In the genomic region with DNA sequence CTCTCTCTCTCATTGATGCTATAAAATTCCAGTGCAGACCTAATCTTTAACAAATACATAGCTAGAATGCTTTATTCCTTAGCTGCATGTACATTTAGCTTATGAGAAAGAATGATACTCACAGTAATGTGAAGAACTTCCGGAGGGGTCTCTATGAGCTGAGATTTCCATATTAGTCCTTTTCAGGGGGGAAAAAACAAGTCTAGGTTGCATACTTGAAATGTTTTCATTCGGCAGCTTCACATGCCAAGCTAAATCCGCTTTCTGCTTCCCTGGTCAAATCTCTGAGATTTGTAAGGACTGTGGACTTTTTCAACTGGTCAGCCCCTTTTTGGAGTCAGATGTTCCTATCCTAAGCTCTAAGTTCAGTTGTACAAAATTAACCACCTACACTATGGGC, we compare ENCODE assay signal across 1 cellular context.
TF ChIP-seq lines count a peak whose summit lies in the region.

No MANE protein-coding gene starts in this region.

TF ChIP-seq in IMR-90, 13 proteins besides CTCF, POLR2A, EP300 and RAD21:
- TF ChIP-seq FOS (IDR thresholded peaks at IDR 0.05; ENCODE audit: low read depth, low read length) (no peak), CEBPB (IDR thresholded peaks at IDR 0.05; ENCODE audit: low read depth, low read length) (no peak), RCOR1 (IDR thresholded peaks at IDR 0.05; ENCODE audit: insufficient replicate concordance, low read length) (no peak), SMC3 (IDR thresholded peaks at IDR 0.05; ENCODE audit: low read depth, low read length) (no peak), BHLHE40 (IDR thresholded peaks at IDR 0.05; ENCODE audit: low read depth, low read length) (no peak), CHD1 (IDR thresholded peaks at IDR 0.05; ENCODE audit: low read depth, low read length) (no peak), NFE2L2 (IDR thresholded peaks at IDR 0.05; ENCODE audit: low read depth, low read length) (no peak), MAFK (IDR thresholded peaks at IDR 0.05; ENCODE audit: low read depth, low read length) (no peak), MXI1 (IDR thresholded peaks at IDR 0.05; ENCODE audit: borderline replicate concordance, low read depth, low read length) (no peak), MAZ (IDR thresholded peaks at IDR 0.05; ENCODE audit: borderline replicate concordance, low read depth, low read length) (no peak), RFX5 (IDR thresholded peaks at IDR 0.05; ENCODE audit: low read depth, low read length) (no peak)
- TF ChIP-seq, protein P1, sequence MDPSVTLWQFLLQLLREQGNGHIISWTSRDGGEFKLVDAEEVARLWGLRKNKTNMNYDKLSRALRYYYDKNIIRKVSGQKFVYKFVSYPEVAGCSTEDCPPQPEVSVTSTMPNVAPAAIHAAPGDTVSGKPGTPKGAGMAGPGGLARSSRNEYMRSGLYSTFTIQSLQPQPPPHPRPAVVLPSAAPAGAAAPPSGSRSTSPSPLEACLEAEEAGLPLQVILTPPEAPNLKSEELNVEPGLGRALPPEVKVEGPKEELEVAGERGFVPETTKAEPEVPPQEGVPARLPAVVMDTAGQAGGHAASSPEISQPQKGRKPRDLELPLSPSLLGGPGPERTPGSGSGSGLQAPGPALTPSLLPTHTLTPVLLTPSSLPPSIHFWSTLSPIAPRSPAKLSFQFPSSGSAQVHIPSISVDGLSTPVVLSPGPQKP (IDR thresholded peaks at IDR 0.05; ENCODE audit: borderline replicate concordance, low read depth, low read length) = no peak
- TF ChIP-seq, protein P2, sequence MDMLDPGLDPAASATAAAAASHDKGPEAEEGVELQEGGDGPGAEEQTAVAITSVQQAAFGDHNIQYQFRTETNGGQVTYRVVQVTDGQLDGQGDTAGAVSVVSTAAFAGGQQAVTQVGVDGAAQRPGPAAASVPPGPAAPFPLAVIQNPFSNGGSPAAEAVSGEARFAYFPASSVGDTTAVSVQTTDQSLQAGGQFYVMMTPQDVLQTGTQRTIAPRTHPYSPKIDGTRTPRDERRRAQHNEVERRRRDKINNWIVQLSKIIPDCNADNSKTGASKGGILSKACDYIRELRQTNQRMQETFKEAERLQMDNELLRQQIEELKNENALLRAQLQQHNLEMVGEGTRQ (IDR thresholded peaks at IDR 0.05; ENCODE audit: low read depth, low read length) = no peak
